Comparison of ENCODE assay signal across 8 cellular contexts in the genomic region with DNA sequence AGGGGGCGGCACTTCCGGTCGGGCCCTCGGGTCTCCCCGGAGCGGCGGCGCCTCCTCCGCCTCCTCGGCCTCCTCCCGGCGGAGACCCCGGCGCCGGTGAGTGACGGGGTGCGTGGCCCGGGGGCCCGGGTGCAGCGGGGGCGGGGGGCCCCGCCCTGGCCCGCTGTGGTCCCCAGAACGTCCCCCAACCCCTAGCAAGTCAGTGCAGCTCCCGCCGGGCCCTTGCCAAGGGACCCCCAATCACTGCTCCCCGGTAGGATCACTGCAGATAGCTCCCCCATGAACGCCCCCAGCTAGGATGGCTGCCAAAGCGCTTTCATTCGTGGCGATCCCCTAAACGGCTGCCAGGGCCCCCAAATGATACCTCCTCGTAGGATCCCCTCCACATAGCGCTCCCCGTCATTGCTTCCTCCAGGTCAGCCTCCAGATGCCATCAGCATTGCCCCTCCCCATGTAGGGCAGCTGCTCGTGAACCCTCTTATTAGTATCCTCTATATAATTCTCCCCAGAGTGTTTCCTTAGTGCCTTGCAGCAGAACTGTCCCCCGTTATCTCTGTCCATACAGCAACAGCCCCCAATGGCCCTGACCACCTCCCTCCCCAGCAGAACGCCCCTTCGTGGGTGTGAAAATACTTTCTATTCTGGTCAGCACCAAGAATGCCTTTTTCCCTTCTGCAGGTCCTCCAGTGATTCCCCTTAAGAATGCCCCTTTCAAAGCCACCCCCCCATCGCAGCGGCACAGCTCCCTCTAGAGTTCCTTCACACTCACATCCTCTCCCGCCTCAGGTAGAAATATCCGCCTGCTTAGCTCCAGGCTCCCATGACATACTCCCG. TPM values are rescaled to one million over a fixed set of nuclear protein-coding genes. Genes with fewer than 3 reads are reported as not detected.
DNase-seq lines count a peak whose midpoint lies in the region; ATAC-seq lines count a peak whose summit lies in the region.

A gene (plus strand): TSS at position 11 of the 834 bp plus-strand sequence. CDS start 7,972 bp downstream, outside the sequence.

- H3K27ac ChIP-seq in urinary bladder (ENCODE audit: low read depth), result peak within 1 kb of the TSS; percentile 76

- H3K4me3 ChIP-seq in urinary bladder (ENCODE audit: low read depth, low read length), result peak within 1 kb of the TSS; percentile 79

- DNase-seq in DMS153 (lab: John Stamatoyannopoulos, UW) (peak; percentile 50), GOT3 (lab: John Stamatoyannopoulos, UW) (peak; percentile 18), NCI-H1092 (lab: John Stamatoyannopoulos, UW) (peak; percentile 44), T follicular helper cell (ENCODE audit: low read depth) (peak; percentile 58), amniotic stem cell (lab: John Stamatoyannopoulos, UW) (peak; percentile 87), left cardiac atrium (peak; percentile 71), posterior vena cava (ENCODE audit: low spot score) (peak; percentile 93)

- intact Hi-C loops in left cardiac atrium (cut with DNase I), result loop anchor here (5.0 to 10.0 kb wide), 2 partner anchors 89 to 91 kb away; no protein-coding TSS in a partner anchor
- intact Hi-C loops in posterior vena cava (cut with DNase I), result loop anchor here (5.0 kb wide), 1 partner anchor 89 kb away; no protein-coding TSS in a partner anchor

- under 1% methylated on average over 43 of the region's 44 CpGs for WGBS in urinary bladder

- H3K36me3 ChIP-seq in urinary bladder (ENCODE audit: insufficient read depth), result no peaks in the 10 kb centered on the region

- H3K4me1 ChIP-seq in urinary bladder (ENCODE audit: insufficient read depth), result no peaks in the 10 kb centered on the region

- peak; percentile 50 to 55 for ATAC-seq in left cardiac atrium

RNA-seq across cellular contexts. Expression of the gene that starts here (rescaled TPM):
- 10 to 100 TPM; 16.2 to 20.2 TPM for total RNA-seq in left cardiac atrium
- 10 to 100 TPM; 10.1 to 12.6 TPM for total RNA-seq in posterior vena cava
- 2.1 TPM for total RNA-seq in urinary bladder
- 13.7 TPM for polyA plus RNA-seq in urinary bladder

Comparison
In these comparisons a context has a peak if more than half of its experiments do, and no peak if none do; other contexts are left out.
1. Peak in every context shown above with its lines: DNase-seq, ATAC-seq, H3K4me3 ChIP-seq and H3K27ac ChIP-seq.
2. DNase-seq: peak in every context shown above with its lines; median percentile 93 in posterior vena cava; 87 in amniotic stem cell; 71 in left cardiac atrium; 58 in T follicular helper cell; 50 in DMS153; 44 in NCI-H1092; 18 in GOT3.